Comparison of ENCODE assay signal across 11 cellular contexts in the genomic region with DNA sequence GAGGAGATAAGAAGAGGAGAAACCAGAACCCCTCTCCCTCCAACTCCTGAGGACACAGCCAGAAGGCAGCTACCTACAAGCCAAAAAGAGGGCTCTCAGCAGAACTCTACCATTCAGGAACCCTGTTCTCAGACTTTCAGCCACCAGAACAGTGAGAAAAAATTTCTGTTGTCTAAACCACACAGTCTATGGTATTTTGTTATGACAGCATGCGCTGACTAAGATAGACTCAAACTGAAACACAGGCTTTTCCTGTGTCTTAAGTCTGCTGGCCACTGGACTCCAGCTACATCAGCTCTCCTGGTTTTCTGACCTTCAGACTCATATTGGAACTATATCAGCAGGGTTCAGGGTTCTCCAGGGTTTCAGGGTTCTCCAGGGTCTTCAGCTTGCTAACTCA.
DNase-seq lines count a peak whose midpoint lies in the region; ATAC-seq, FAIRE-seq and TF ChIP-seq lines count a peak whose summit lies in the region.
"Had no signal": no experiment of that assay in that cellular context is flagged by ENCODE, and none has a peak within 500 bp of the region (broad histone marks: within the 10 kb centered on the region; RNA-seq: fewer than 3 reads in every experiment).

No MANE protein-coding gene starts in this region.

- H3K4me3 ChIP-seq in upper lobe of left lung (no peak overlapping the region), SJCRH30 (no peak overlapping the region)

- no peaks in the 10 kb centered on the region for H3K9me3 ChIP-seq in upper lobe of left lung
- no peaks in the 10 kb centered on the region for H3K9me3 ChIP-seq in SJCRH30 (replicated peaks)

- TF ChIP-seq EP300 in upper lobe of left lung (IDR thresholded peaks at IDR 0.05), result no peak

- TF ChIP-seq POLR2A in upper lobe of left lung (IDR thresholded peaks at IDR 0.05), result no peak

- H3K27me3 ChIP-seq in upper lobe of left lung (no peaks in the 10 kb centered on the region), SJCRH30 (no peaks in the 10 kb centered on the region)

- FAIRE-seq in GM18507 (lab: Jason Lieb, UNC), result peak; percentile 67

- ATAC-seq in GM21360 (IDR thresholded peaks at IDR 0.05; ENCODE audit: unreplicated experiment) (peak; percentile 54), HG03175 (IDR thresholded peaks at IDR 0.05; ENCODE audit: unreplicated experiment) (peak; percentile 81), upper lobe of left lung (ENCODE audit: low FRiP score in 2 of 2) (no peak)

- DNase-seq in GM18507 (ENCODE audit: extremely low spot score, insufficient read length, low read depth) (no peak), fibroblast of peridontal ligament (ENCODE audit: extremely low read depth) (peak; percentile 3), upper lobe of left lung (no peak), NCI-H187 (lab: John Stamatoyannopoulos, UW) (no peak), SJCRH30 (no peak)
- DNase-seq in activated CD4-positive, alpha-beta T cell treated with anti-CD3 and anti-CD28 coated beads, Interleukin-2, amount 50 U/mL, for 48 hours, result no peak
- DNase-seq: DMS53, NCI-H1694 treated with DMSO at 0.1 percent for 48 hours, SHP77 had no signal

- no peak overlapping the region for H3K27ac ChIP-seq in upper lobe of left lung
- H3K27ac ChIP-seq in SJCRH30, result no peak overlapping the region

- no peak for TF ChIP-seq CTCF in upper lobe of left lung (IDR thresholded peaks at IDR 0.05)

- 92 to 94% methylated on average over 1 of the region's 1 CpG for WGBS in upper lobe of left lung, 2 donors

- peaks cover 0 to 9% (median 2%) of the 10 kb centered on the region in 4 donors for H3K4me1 ChIP-seq in upper lobe of left lung
- H3K4me1 ChIP-seq in SJCRH30, result peaks cover 20% of the 10 kb centered on the region

- H3K36me3 ChIP-seq in upper lobe of left lung, result no peaks in the 10 kb centered on the region
- no peaks in the 10 kb centered on the region for H3K36me3 ChIP-seq in SJCRH30

Comparison
In these comparisons a context has a peak if more than half of its experiments do, and no peak if none do; other contexts are left out.
1. ATAC-seq: peak in GM21360 (single experiment) and HG03175 (single experiment); none in upper lobe of left lung (0 of 2).